In the genomic region with DNA sequence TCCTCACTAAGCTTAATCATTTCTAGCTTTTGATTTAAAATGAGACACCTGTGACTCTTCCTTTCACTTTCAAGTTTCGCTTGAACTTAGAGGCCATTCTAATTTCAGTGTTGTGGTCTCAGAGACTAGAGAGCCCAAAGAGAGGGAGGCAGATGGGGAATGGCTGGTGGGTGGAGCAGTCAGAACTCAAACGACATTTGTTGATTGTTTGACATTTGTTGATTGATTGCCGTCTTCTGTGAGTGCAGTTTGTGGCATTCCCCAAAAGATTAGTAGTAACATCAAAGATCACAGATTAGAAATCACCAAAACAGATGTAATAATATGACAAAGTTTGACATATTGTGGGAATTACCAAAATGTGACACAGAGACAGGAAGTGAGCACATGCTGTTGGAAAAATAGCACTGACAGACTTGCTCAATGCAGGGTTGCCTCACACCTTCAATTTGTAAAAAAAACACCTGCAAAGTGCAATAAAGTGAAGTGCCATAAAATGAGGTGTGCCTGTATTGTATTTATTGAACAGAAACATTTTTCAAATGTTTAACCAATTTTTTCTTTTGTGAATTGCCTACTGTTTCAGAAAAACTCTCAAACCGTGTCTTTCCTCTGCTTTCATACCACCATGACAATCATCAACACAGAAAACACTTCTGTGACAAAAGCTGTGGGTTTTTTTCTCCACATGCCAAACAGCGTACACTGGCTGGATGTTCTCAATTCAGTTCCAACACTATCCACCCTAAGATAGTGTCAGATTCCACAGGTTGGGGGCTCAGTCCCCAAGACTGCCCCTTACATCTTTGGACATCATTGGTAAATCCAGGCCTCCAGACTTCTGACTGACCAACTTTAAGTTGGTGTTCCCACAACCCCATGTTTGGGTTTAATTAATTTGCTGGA, we compare ENCODE assay signal across 8 cellular contexts.
A peak's percentile ranks its signal among the peaks of the same experiment; 100 is the strongest.
DNase-seq lines count a peak whose midpoint lies in the region; ATAC-seq and TF ChIP-seq lines count a peak whose summit lies in the region.

No MANE protein-coding gene starts in this region.

- ATAC-seq in GM19324 (IDR thresholded peaks at IDR 0.05; ENCODE audit: low FRiP score, unreplicated experiment) (peak; percentile 84), HG03342 (IDR thresholded peaks at IDR 0.05; ENCODE audit: unreplicated experiment) (peak; percentile 84), Right ventricle myocardium inferior (no peak)

- no peaks in the 10 kb centered on the region for H3K36me3 ChIP-seq in A673 (ENCODE audit: insufficient read depth, low read length, poor library complexity, severe bottlenecking)
- H3K36me3 ChIP-seq in effector memory CD4-positive, alpha-beta T cell (ENCODE audit: control insufficient read depth, insufficient read depth, low read length): no peaks in the 10 kb centered on the region

- CTCF ChIA-PET in A673 (lab: Charles Lee): no interaction called here

- H3K27ac ChIP-seq in A673 (ENCODE audit: low read depth, low read length, poor library complexity, severe bottlenecking): peak overlapping the region; percentile 53
- H3K27ac ChIP-seq in effector memory CD4-positive, alpha-beta T cell (ENCODE audit: insufficient read depth, low read length, poor library complexity, severe bottlenecking): peak overlapping the region; percentile 68
- peak overlapping the region in 11 of 59 donors; percentile 3 to 73 (median 27) for H3K27ac ChIP-seq in dorsolateral prefrontal cortex

- intact Hi-C loops in A673 (cut with micrococcal nuclease; ENCODE audit: unreplicated experiment): no loop called here
- intact Hi-C loops in dorsolateral prefrontal cortex (cut with DNase I): no loop called here
- intact Hi-C loops in Right ventricle myocardium inferior (cut with DNase I): no loop called here

- no TSS peak for BruUV-seq in A673 (replicated peaks; lab: Mats Ljungman, UMichigan)

- no peak overlapping the region for H3K4me3 ChIP-seq in A673 (ENCODE audit: low read depth, low read length, poor library complexity, severe bottlenecking)
- peak overlapping the region; percentile 35 for H3K4me3 ChIP-seq in effector memory CD4-positive, alpha-beta T cell (ENCODE audit: insufficient read depth, low read depth, low read length, poor library complexity, severe bottlenecking)
- no peak overlapping the region for H3K4me3 ChIP-seq in dorsolateral prefrontal cortex

- DNase-seq in A673 (ENCODE audit: low spot score): peak; percentile 32
- peak; percentile 34 for DNase-seq in activated CD4-positive, CD25-positive, alpha-beta regulatory T cell treated with anti-CD3 and anti-CD28 coated beads, Interleukin-2, amount 50 U/mL, for 16 hours (ENCODE audit: low read depth, low spot score)
- DNase-seq in effector memory CD4-positive, alpha-beta T cell: peak; percentile 18 to 47 (median 27)
- peak; percentile 5 to 46 (median 11) for DNase-seq in stimulated activated CD4-positive, alpha-beta T cell treated with anti-CD3 and anti-CD28 coated beads, TNF-alpha, amount 100 ng/mL, for 1 hour (ENCODE audit: low read depth in 3 of 3, low spot score in 1 of 3)
- no peak for DNase-seq in dorsolateral prefrontal cortex
- no peak for DNase-seq in Right ventricle myocardium inferior (ENCODE audit: missing footprints)

- POLR2A ChIA-PET in A673 (lab: Charles Lee; ENCODE audit: low non-redundant PET): no interaction called here

- H3K9me3 ChIP-seq in A673 (ENCODE audit: low read depth, low read length, poor library complexity, severe bottlenecking): no peaks in the 10 kb centered on the region
- no peaks in the 10 kb centered on the region for H3K9me3 ChIP-seq in effector memory CD4-positive, alpha-beta T cell (ENCODE audit: control insufficient read depth, low read length)

- H3K27me3 ChIP-seq in A673 (replicated peaks; ENCODE audit: insufficient read depth, low read depth, low read length, poor library complexity) (no peaks in the 10 kb centered on the region), dorsolateral prefrontal cortex (no peaks in the 10 kb centered on the region)
- H3K27me3 ChIP-seq in effector memory CD4-positive, alpha-beta T cell (replicated peaks; ENCODE audit: control insufficient read depth, insufficient read depth, low read length, poor library complexity, severe bottlenecking): no peaks in the 10 kb centered on the region

- H3K4me1 ChIP-seq in A673 (ENCODE audit: insufficient read depth, low read length, poor library complexity, severe bottlenecking): peaks cover 15% of the 10 kb centered on the region
- peaks cover 20% of the 10 kb centered on the region for H3K4me1 ChIP-seq in effector memory CD4-positive, alpha-beta T cell (ENCODE audit: control insufficient read depth, insufficient read depth, low read length, poor library complexity, severe bottlenecking)

- TF ChIP-seq CTCF in A673 (conservative IDR thresholded peaks at IDR 0.05; ENCODE audit: low read depth, low read length) (no peak), dorsolateral prefrontal cortex (IDR thresholded peaks at IDR 0.05 in 54 of 56, conservative IDR thresholded peaks at IDR 0.05 in 2 of 56; ENCODE audit: low read depth in 1 of 56, partially characterized antibody in 56 of 56) (no peak)

Comparison
In these comparisons a context has a peak if more than half of its experiments do, and no peak if none do; other contexts are left out.
1. DNase-seq: peak in A673 (single experiment), activated CD4-positive, CD25-positive, alpha-beta regulatory T cell treated with anti-CD3 and anti-CD28 coated beads, Interleukin-2, amount 50 U/mL, for 16 hours (single experiment), effector memory CD4-positive, alpha-beta T cell (3 of 3) and stimulated activated CD4-positive, alpha-beta T cell treated with anti-CD3 and anti-CD28 coated beads, TNF-alpha, amount 100 ng/mL, for 1 hour (3 of 3); none in dorsolateral prefrontal cortex (0 of 10) and Right ventricle myocardium inferior (single experiment).